In genomic region chr9:98090674-98091073, GRCh38 we compare ENCODE assay signal across 8 cellular contexts. TPM values are rescaled to one million over a fixed set of nuclear protein-coding genes. Genes with fewer than 3 reads are reported as not detected.
DNase-seq lines count a peak whose midpoint lies in the region; ATAC-seq, FAIRE-seq and TF ChIP-seq lines count a peak whose summit lies in the region.
"Not testable (repeated sequence)": the region's sequence is repeated elsewhere in the genome, so short reads cannot be mapped to it uniquely, and the experiment has no call there.

No MANE protein-coding gene starts in this region.

- H4K91ac ChIP-seq in H1 (replicated peaks; ENCODE audit: insufficient read length, low read length) = not testable (repeated sequence)

- H3K4me1 Mint-ChIP-seq in CD4-positive, CD25-positive, alpha-beta regulatory T cell = peaks cover 25 to 83% (median 63%) of the 10 kb centered on the region in 4 donors
- H3K4me1 Mint-ChIP-seq in activated naive CD4-positive, alpha-beta T cell treated with anti-CD3 and anti-CD28 coated beads, Interleukin-2, amount 50 U/mL, for 24 hours = peaks cover 65% of the 10 kb centered on the region

- H3K56ac ChIP-seq in H1 (replicated peaks; ENCODE audit: insufficient read length, low read depth, low read length) = not testable (repeated sequence)

- H3K9me2 ChIP-seq in OCI-LY7 (ENCODE audit: insufficient read depth, low read length) = not testable (repeated sequence)

- not testable (repeated sequence) for H3K14ac ChIP-seq in H1 (ENCODE audit: insufficient read length)

- H3K79me1 ChIP-seq in H1 (ENCODE audit: low read depth, low read length) = not testable (repeated sequence)

- H3K23me2 ChIP-seq in H1 (ENCODE audit: low read depth, low read length) = not testable (repeated sequence)

- not testable (repeated sequence) for H4K20me1 ChIP-seq in OCI-LY7 (ENCODE audit: insufficient read depth, low read length); H1 (replicated peaks in 1 of 2; ENCODE audit: control insufficient read depth in 1 of 2, insufficient read depth in 2 of 2, low read length in 2 of 2)

- CTCF ChIA-PET in GM10248 (lab: Yijun Ruan, JAX) = interaction anchor here (1.1 to 2.8 kb wide), 6 partner anchors 10 to 165 kb away, joined by 3 to 8 read pairs (median 4); partner anchors contain the start of gene TBC1D2
- CTCF ChIA-PET in OCI-LY7 (lab: Charles Lee; ENCODE audit: unreplicated experiment) = interaction anchor here (0.6 kb wide), 1 partner anchor 19 kb away, joined by 4 read pairs; no protein-coding TSS in a partner anchor
- CTCF ChIA-PET in H1 (lab: Charles Lee; ENCODE audit: partially characterized antibody) = interaction anchor here (0.7 to 1.7 kb wide), 8 partner anchors 11 to 173 kb away, joined by 3 to 10 read pairs (median 4); no protein-coding TSS in a partner anchor

- 29% methylated on average over 3 of the region's 3 CpGs; no CpG with 5 or more reads in 1 of the 2 experiments for WGBS in H1 (ENCODE audit: extremely low coverage in 1 of 2, insufficient coverage in 1 of 2, insufficient read length in 1 of 2, insufficient replicate concordance in 2 of 2, low coverage in 1 of 2, low lambda C conversion rate in 2 of 2, missing lambda C conversion rate in 1 of 2), 2 experiments

- peak overlapping the region; percentile 67 for H3K4me3 ChIP-seq in CD4-positive, CD25-positive, alpha-beta regulatory T cell (ENCODE audit: low read depth, low read length)
- H3K4me3 ChIP-seq in HAP-1; OCI-LY7 (ENCODE audit: low read depth, low read length, poor library complexity, severe bottlenecking); retinal pigment epithelial cell (ENCODE audit: low read length): not testable (repeated sequence)
- H3K4me3 ChIP-seq in H1 (ENCODE audit: extremely low read depth in 1 of 4, insufficient read depth in 2 of 4, low read depth in 3 of 4, low read length in 4 of 4) (peak overlapping the region in 2 of 4 experiments; percentile 1 to 53; a peak in 2 of 8 replicates), iPS-20b (ENCODE audit: low read length) (peak overlapping the region; percentile 46; the same call in 1 of the 2 replicates)

- H3K18ac ChIP-seq in H1 (ENCODE audit: extremely low read depth, low read length) = not testable (repeated sequence)

- H3K4me3 Mint-ChIP-seq in CD4-positive, CD25-positive, alpha-beta regulatory T cell = peak overlapping the region; percentile 47 to 95 (median 77)
- H3K4me3 Mint-ChIP-seq in activated naive CD4-positive, alpha-beta T cell treated with anti-CD3 and anti-CD28 coated beads, Interleukin-2, amount 50 U/mL, for 24 hours = not testable (repeated sequence)

- H3K27ac Mint-ChIP-seq in CD4-positive, CD25-positive, alpha-beta regulatory T cell = peak overlapping the region; percentile 48 to 93 (median 91)
- H3K27ac Mint-ChIP-seq in activated naive CD4-positive, alpha-beta T cell treated with anti-CD3 and anti-CD28 coated beads, Interleukin-2, amount 50 U/mL, for 24 hours = peak overlapping the region; percentile 23

- BruUV-seq in OCI-LY7 (replicated peaks; lab: Mats Ljungman, UMichigan) = not testable (repeated sequence)

- not testable (repeated sequence) for H3K9ac ChIP-seq in H1 (replicated peaks in 1 of 4; ENCODE audit: extremely low read depth in 1 of 4, low read depth in 3 of 4, low read length in 3 of 4); iPS-20b (ENCODE audit: low read depth, low read length)

- H3K23ac ChIP-seq in H1 (ENCODE audit: insufficient read length) = not testable (repeated sequence)

- peak; percentile 54 to 64 for TF ChIP-seq RAD21 in H1 (IDR thresholded peaks at IDR 0.05 in 1 of 2, conservative IDR thresholded peaks at IDR 0.05 in 1 of 2; ENCODE audit: low read depth in 2 of 2, low read length in 2 of 2)

- H2AK5ac ChIP-seq in H1 (ENCODE audit: low read depth, low read length) = not testable (repeated sequence)

- peaks cover 61% of the 10 kb centered on the region for H3K36me3 Mint-ChIP-seq in CD4-positive, CD25-positive, alpha-beta regulatory T cell
- peaks cover 28% of the 10 kb centered on the region for H3K36me3 Mint-ChIP-seq in activated naive CD4-positive, alpha-beta T cell treated with anti-CD3 and anti-CD28 coated beads, Interleukin-2, amount 50 U/mL, for 24 hours

- TF ChIP-seq CTCF in GM10248 (IDR thresholded peaks at IDR 0.05; ENCODE audit: control extremely low read depth, extremely low read depth, low read depth, missing control alignments) (peak; percentile 12), OCI-LY7 (conservative IDR thresholded peaks at IDR 0.05; ENCODE audit: low read length) (peak; percentile 40; the same call in 1 of the 2 replicates), H1 (IDR thresholded peaks at IDR 0.05; ENCODE audit: control extremely low read depth in 1 of 3, insufficient read depth in 1 of 3, low read depth in 1 of 3, low read length in 3 of 3) (peak in 2 of 3 experiments; percentile 45 to 58; a peak in 3 of 4 replicates), retinal pigment epithelial cell (conservative IDR thresholded peaks at IDR 0.05; ENCODE audit: low read depth, low read length) (peak; percentile 8)

- not testable (repeated sequence) for H2BK15ac ChIP-seq in H1 (ENCODE audit: low read length)

- intact Hi-C loops in OCI-LY7 (cut with micrococcal nuclease; ENCODE audit: unreplicated experiment) = not testable (repeated sequence)

- H3K27ac ChIP-seq in CD4-positive, CD25-positive, alpha-beta regulatory T cell (ENCODE audit: insufficient read depth, low read length, poor library complexity, severe bottlenecking) = peak overlapping the region; percentile 83
- H3K27ac ChIP-seq in OCI-LY7 (ENCODE audit: low read depth, low read length, poor library complexity, severe bottlenecking); H1 (ENCODE audit: low read depth, low read length); iPS-20b (ENCODE audit: low read length): not testable (repeated sequence)

- not testable (repeated sequence) for H3K9me3 ChIP-seq in CD4-positive, CD25-positive, alpha-beta regulatory T cell (ENCODE audit: control insufficient read depth in 2 of 2, low read length in 2 of 2); HAP-1; OCI-LY7 (ENCODE audit: low read length); H1 (ENCODE audit: insufficient read depth in 2 of 2, low read depth in 1 of 2, low read length in 1 of 2); iPS-20b (ENCODE audit: insufficient read depth, low read depth, low read length)

- FAIRE-seq in H1 (lab: Jason Lieb, UNC) = peak; percentile 96

- not testable (repeated sequence) for H2BK12ac ChIP-seq in H1 (ENCODE audit: low read depth, low read length)

- TF ChIP-seq POLR2A in H1 (IDR thresholded peaks at IDR 0.05; ENCODE audit: control extremely low read depth in 1 of 2, low read depth in 2 of 2, low read length in 2 of 2) = not testable (repeated sequence)

- H3K9me3 Mint-ChIP-seq in CD4-positive, CD25-positive, alpha-beta regulatory T cell; activated naive CD4-positive, alpha-beta T cell treated with anti-CD3 and anti-CD28 coated beads, Interleukin-2, amount 50 U/mL, for 24 hours: not testable (repeated sequence)

- H3K4me1 ChIP-seq in CD4-positive, CD25-positive, alpha-beta regulatory T cell (ENCODE audit: control insufficient read depth, insufficient read depth, low read length, poor library complexity, severe bottlenecking) = peaks cover 49% of the 10 kb centered on the region
- peaks cover 11% of the 10 kb centered on the region for H3K4me1 ChIP-seq in HAP-1
- not testable (repeated sequence) for H3K4me1 ChIP-seq in OCI-LY7 (ENCODE audit: insufficient read depth, low read length, poor library complexity, severe bottlenecking)
- H3K4me1 ChIP-seq in H1 (replicated peaks in 1 of 4; ENCODE audit: control insufficient read depth in 3 of 4, insufficient read depth in 4 of 4, low read length in 3 of 4) = peaks cover 5 to 26% (median 11%) of the 10 kb centered on the region in 4 experiments; a peak in 6 of 7 replicates
- H3K4me1 ChIP-seq in iPS-20b (ENCODE audit: insufficient read depth, low read length) = peaks cover 29% of the 10 kb centered on the region; the same call in 1 of the 2 replicates

- peaks cover 42% of the 10 kb centered on the region for H3K36me3 ChIP-seq in CD4-positive, CD25-positive, alpha-beta regulatory T cell (ENCODE audit: control insufficient read depth, insufficient read depth, low read length)
- peaks cover 22% of the 10 kb centered on the region for H3K36me3 ChIP-seq in HAP-1 (replicated peaks)
- peaks cover 26% of the 10 kb centered on the region; the same call in 1 of the 2 replicates for H3K36me3 ChIP-seq in OCI-LY7 (ENCODE audit: insufficient read depth, low read length)
- not testable (repeated sequence) for H3K36me3 ChIP-seq in H1 (ENCODE audit: control insufficient read depth in 2 of 4, insufficient read depth in 4 of 4, low read length in 3 of 4); iPS-20b (ENCODE audit: insufficient read depth, low read depth, low read length)

- H2AFZ ChIP-seq in OCI-LY7 (ENCODE audit: low read length); H1 (ENCODE audit: low read length): not testable (repeated sequence)

- H2BK5ac ChIP-seq in H1 (ENCODE audit: low read depth, low read length) = not testable (repeated sequence)

- not testable (repeated sequence) for H2BK120ac ChIP-seq in H1 (replicated peaks; ENCODE audit: low read depth, low read length)

- DNase-seq in CD4-positive, CD25-positive, alpha-beta regulatory T cell = peak in 2 of 3 donors; percentile 41 to 43
- DNase-seq in GM10248 (ENCODE audit: extremely low spot score); OCI-LY7 (ENCODE audit: low spot score); retinal pigment epithelial cell (ENCODE audit: low read depth): not testable (repeated sequence)
- DNase-seq in HAP-1 (ENCODE audit: low spot score in 2 of 2) (peak; percentile 31 to 47), H1 (ENCODE audit: low read depth in 1 of 2, low spot score in 2 of 2) (peak in 1 of 2 experiments; percentile 29)

- not testable (repeated sequence) for H3K4ac ChIP-seq in H1 (replicated peaks; ENCODE audit: insufficient read length, low read depth, low read length)

- in situ Hi-C loops in HAP-1 (cut with MboI; ENCODE audit: low sequenced_read_pairs) = not testable (repeated sequence)

- not testable (repeated sequence) for H3K27me3 Mint-ChIP-seq in CD4-positive, CD25-positive, alpha-beta regulatory T cell; activated naive CD4-positive, alpha-beta T cell treated with anti-CD3 and anti-CD28 coated beads, Interleukin-2, amount 50 U/mL, for 24 hours

- not testable (repeated sequence) for H3K27me3 ChIP-seq in CD4-positive, CD25-positive, alpha-beta regulatory T cell (ENCODE audit: control insufficient read depth, insufficient read depth, low read length); HAP-1 (ENCODE audit: low read depth); H1 (replicated peaks in 1 of 4; ENCODE audit: control insufficient read depth in 3 of 4, extremely low read depth in 1 of 4, insufficient read depth in 3 of 4, low read length in 3 of 4); iPS-20b (ENCODE audit: insufficient read depth, low read length)

- POLR2A ChIA-PET in GM10248 (lab: Yijun Ruan, JAX) = not testable (repeated sequence)
- POLR2A ChIA-PET in OCI-LY7 (lab: Charles Lee) = interaction anchor here (0.6 kb wide), 1 partner anchor 11 kb away, joined by 3 read pairs; no protein-coding TSS in a partner anchor
- POLR2A ChIA-PET in H1 (lab: Charles Lee; ENCODE audit: partially characterized antibody) = interaction anchor here (0.6 to 1.3 kb wide), 4 partner anchors 34 to 166 kb away, joined by 3 to 4 read pairs (median 3); partner anchors contain the start of gene NANS

- not testable (repeated sequence) for H3K79me2 ChIP-seq in OCI-LY7 (ENCODE audit: insufficient read depth, low read depth, low read length); H1 (ENCODE audit: control insufficient read depth in 1 of 2, insufficient read depth in 2 of 2, low read length in 2 of 2)

- H4K8ac ChIP-seq in H1 (ENCODE audit: extremely low read depth, insufficient read depth, low read length) = not testable (repeated sequence)

- not testable (repeated sequence) for H4K5ac ChIP-seq in H1 (ENCODE audit: insufficient read length, low read depth, low read length)

- TF ChIP-seq EP300 in H1 (IDR thresholded peaks at IDR 0.05; ENCODE audit: borderline replicate concordance in 1 of 2, low read depth in 2 of 2, low read length in 2 of 2) = not testable (repeated sequence)

- not testable (repeated sequence) for H3K4me2 ChIP-seq in OCI-LY7 (ENCODE audit: low read length)
- peak overlapping the region; percentile 24 to 61; a peak in 1 of 4 replicates for H3K4me2 ChIP-seq in H1 (ENCODE audit: insufficient read depth in 1 of 2, low read depth in 2 of 2, low read length in 2 of 2)

- H2BK20ac ChIP-seq in H1 (ENCODE audit: low read length) = not testable (repeated sequence)

- not testable (repeated sequence) for ATAC-seq in CD4-positive, CD25-positive, alpha-beta regulatory T cell (ENCODE audit: low read depth in 2 of 2)

RNA-seq across cellular contexts. Expression of gene TRIM14, which starts 28.3 kb away (rescaled TPM):
- total RNA-seq in CD4-positive, CD25-positive, alpha-beta regulatory T cell = 120 TPM
- 10 to 100 TPM; 65.2 to 94.0 (median 73.7) TPM for polyA plus RNA-seq in CD4-positive, CD25-positive, alpha-beta regulatory T cell
- total RNA-seq in OCI-LY7 (2014; rRNA removed; shearing (Covaris generic)) = 18.4 and 21.4 TPM in 2 replicates
- total RNA-seq in OCI-LY7 (2022) = 26.0 and 31.2 TPM in 2 replicates
- total RNA-seq in H1 (2021; fragmentation: NEBNext Ultra II Directional; extraction: Animal tissue kit (Norgen Biotek cat#: 25700)) = 18.7 and 19.4 TPM in 2 replicates
- 9.2 and 13.0 TPM in 2 replicates for polyA plus RNA-seq in H1 (2011; rRNA removed)
- 12.3 TPM for polyA plus RNA-seq in H1 (2011; cell fraction: cytosol; rRNA removed)
- 16.2 TPM for polyA plus RNA-seq in H1 (2011; cell fraction: nucleus; rRNA removed)
- polyA plus RNA-seq in H1 (2012, experiment 1 of 2) = 9.8 to 12.0 TPM (median 10.9 TPM) in 4 replicates
- polyA plus RNA-seq in H1 (2012, experiment 2 of 2) = 7.7 TPM
- 10.8 TPM for polyA plus RNA-seq in H1 (2013, experiment 1 of 2)
- 10.3 TPM for polyA plus RNA-seq in H1 (2013, experiment 2 of 2)
- 7.6 and 7.7 TPM in 2 replicates for polyA minus RNA-seq in H1 (2011; rRNA and poly(A)+ RNA removed)
- polyA minus RNA-seq in H1 (2011; cell fraction: cytosol; rRNA and poly(A)+ RNA removed) = 10.1 TPM
- 7.6 TPM for polyA minus RNA-seq in H1 (2011; cell fraction: nucleus; rRNA and poly(A)+ RNA removed)

RNA-seq across cellular contexts. Expression of gene NANS, which starts 34.1 kb away (rescaled TPM):
- 51.4 TPM for total RNA-seq in CD4-positive, CD25-positive, alpha-beta regulatory T cell
- polyA plus RNA-seq in CD4-positive, CD25-positive, alpha-beta regulatory T cell = 10 to 100 TPM; 34.4 to 44.7 (median 36.4) TPM
- total RNA-seq in OCI-LY7 (2014; rRNA removed; shearing (Covaris generic)) = 63.7 and 70.6 TPM in 2 replicates
- 50.4 and 56.9 TPM in 2 replicates for total RNA-seq in OCI-LY7 (2022)
- total RNA-seq in H1 (2021; fragmentation: NEBNext Ultra II Directional; extraction: Animal tissue kit (Norgen Biotek cat#: 25700)) = 64.0 and 67.3 TPM in 2 replicates
- 56.5 and 63.7 TPM in 2 replicates for polyA plus RNA-seq in H1 (2011; rRNA removed)
- 74.6 TPM for polyA plus RNA-seq in H1 (2011; cell fraction: cytosol; rRNA removed)
- 39.6 TPM for polyA plus RNA-seq in H1 (2011; cell fraction: nucleus; rRNA removed)
- polyA plus RNA-seq in H1 (2012, experiment 1 of 2) = 77.1 to 80.1 TPM (median 78.4 TPM) in 4 replicates
- polyA plus RNA-seq in H1 (2012, experiment 2 of 2) = 56.3 TPM
- polyA plus RNA-seq in H1 (2013, experiment 1 of 2) = 58.8 TPM
- 60.7 TPM for polyA plus RNA-seq in H1 (2013, experiment 2 of 2)
- polyA minus RNA-seq in H1 (2011; rRNA and poly(A)+ RNA removed) = 38.2 and 39.1 TPM in 2 replicates
- polyA minus RNA-seq in H1 (2011; cell fraction: cytosol; rRNA and poly(A)+ RNA removed) = 27.5 TPM
- 19.4 TPM for polyA minus RNA-seq in H1 (2011; cell fraction: nucleus; rRNA and poly(A)+ RNA removed)
